8 cellular contexts compared by ENCODE assay signal in genomic region chr19:3142292-3142670, GRCh38. TPM values are rescaled to one million over a fixed set of nuclear protein-coding genes. Genes with fewer than 3 reads are reported as not detected.
DNase-seq lines count a peak whose midpoint lies in the region; ATAC-seq and TF ChIP-seq lines count a peak whose summit lies in the region.

No MANE protein-coding gene starts in this region.

- peak overlapping the region; percentile 79 for H2BK20ac ChIP-seq in IMR-90 (ENCODE audit: low read depth, low read length)

- H3K4me1 ChIP-seq in IMR-90 (ENCODE audit: control insufficient read depth, insufficient read depth, low read length): peaks cover 7% of the 10 kb centered on the region

- CTCF ChIA-PET in IMR-90 (lab: Yijun Ruan, JAX): interaction anchor here (0.9 kb wide), 1 partner anchor 13 kb away, joined by 6 read pairs; no protein-coding TSS in a partner anchor
- CTCF ChIA-PET in activated CD4-positive, alpha-beta T cell treated with anti-CD3 and anti-CD28 coated beads, Interleukin-2, amount 10 ng/mL, durations not matched to agents 7 days and 5 days (lab: Charles Lee): interaction anchor here (0.9 to 2.3 kb wide), 6 partner anchors 9 to 192 kb away, joined by 3 to 8 read pairs (median 3); no protein-coding TSS in a partner anchor
- CTCF ChIA-PET in GM10248 (lab: Yijun Ruan, JAX): interaction anchor here (0.7 to 4.2 kb wide), 7 partner anchors 9 to 192 kb away, joined by 3 to 11 read pairs (median 3); no protein-coding TSS in a partner anchor

- peaks cover 46% of the 10 kb centered on the region for H3K4me1 Mint-ChIP-seq in activated CD4-positive, alpha-beta T cell treated with anti-CD3 and anti-CD28 coated beads, Interleukin-2, amount 10 ng/mL, durations not matched to agents 7 days and 5 days

- 0 out of 2 replicates have a peak overlapping the region, but pooled peaks have one; percentile 21 for H3K9ac ChIP-seq in IMR-90 (ENCODE audit: low read depth, low read length)

- peak overlapping the region; percentile 85; the same call in 2 of the 3 replicates for H2BK15ac ChIP-seq in IMR-90 (ENCODE audit: low read depth, low read length)

- dilution Hi-C loops in IMR-90 (cut with HindIII; ENCODE audit: low sequenced_read_pairs, unreplicated experiment): no loop called here

- 0 out of 2 replicates have a peak overlapping the region, but pooled peaks have one; percentile 35 for H3K14ac ChIP-seq in IMR-90 (replicated peaks; ENCODE audit: low read depth, low read length)

- peak overlapping the region; percentile 75 for H2BK5ac ChIP-seq in IMR-90 (ENCODE audit: low read depth, low read length, poor library complexity, severe bottlenecking)

- peak overlapping the region; percentile 95 for H4K91ac ChIP-seq in IMR-90 (ENCODE audit: insufficient read depth, low read depth, low read length)

- H3K4ac ChIP-seq in IMR-90 (ENCODE audit: low read depth, low read length): peak overlapping the region; percentile 83

- H2AK9ac ChIP-seq in IMR-90 (replicated peaks; ENCODE audit: low read depth, low read length, poor library complexity): peak overlapping the region; percentile 69

- POLR2A ChIA-PET in IMR-90 (lab: Charles Lee; ENCODE audit: unreplicated experiment): no interaction called here
- POLR2A ChIA-PET in activated CD4-positive, alpha-beta T cell treated with anti-CD3 and anti-CD28 coated beads, Interleukin-2, amount 10 ng/mL, durations not matched to agents 7 days and 5 days (lab: Charles Lee): no interaction called here
- POLR2A ChIA-PET in GM10248 (lab: Yijun Ruan, JAX): no interaction called here

- WGBS in IMR-90 (ENCODE audit: extremely low coverage in 2 of 2, insufficient read length in 1 of 2), 2 experiments: 90% methylated on average over 2 of the region's 6 CpGs; no CpG with 5 or more reads in 1 of the 2 experiments

- TF ChIP-seq POLR2A in IMR-90 (IDR thresholded peaks at IDR 0.05; ENCODE audit: low read depth, low read length): no peak

- H3K27ac Mint-ChIP-seq in activated CD4-positive, alpha-beta T cell treated with anti-CD3 and anti-CD28 coated beads, Interleukin-2, amount 10 ng/mL, durations not matched to agents 7 days and 5 days: peak overlapping the region; percentile 78

- BruUV-seq in IMR-90 (replicated peaks; lab: Mats Ljungman, UMichigan): no TSS peak

- peak overlapping the region; percentile 88 for H3K27ac ChIP-seq in IMR-90 (ENCODE audit: insufficient read depth, low read length)

- H3K4me2 ChIP-seq in IMR-90 (ENCODE audit: low read depth, low read length): no peak overlapping the region

- no peaks in the 10 kb centered on the region for H3K27me3 ChIP-seq in IMR-90 (ENCODE audit: control insufficient read depth, insufficient read depth, low read length)

- in situ Hi-C loops in IMR-90 (cut with MboI; ENCODE audit: low sequenced_read_pairs): no loop called here

- no peaks in the 10 kb centered on the region; the same call in 1 of the 2 replicates for H4K20me1 ChIP-seq in IMR-90 (ENCODE audit: insufficient read depth, low read length)

- H3K27me3 Mint-ChIP-seq in activated CD4-positive, alpha-beta T cell treated with anti-CD3 and anti-CD28 coated beads, Interleukin-2, amount 10 ng/mL, durations not matched to agents 7 days and 5 days: no peaks in the 10 kb centered on the region

- H3K18ac ChIP-seq in IMR-90 (ENCODE audit: low read depth, low read length): peak overlapping the region; percentile 44

- DNase-seq in IMR-90 (peak; percentile 87), glomerular endothelial cell (ENCODE audit: extremely low read depth, low read depth, low spot score) (peak; percentile 71), GM10248 (ENCODE audit: extremely low spot score) (no peak), DMS53 (lab: John Stamatoyannopoulos, UW) (no peak), ureter (ENCODE audit: low spot score) (no peak)
- DNase-seq in activated CD4-positive, alpha-beta T cell treated with anti-CD3 and anti-CD28 coated beads, Interleukin-2, amount 10 ng/mL, durations not matched to agents 7 days and 5 days: no peak
- DNase-seq in stimulated activated CD8-positive, alpha-beta memory T cell treated with anti-CD3 and anti-CD28 coated beads, Interleukin-7, amount 100 ng/mL, for 4 hours (ENCODE audit: low read depth in 2 of 2): peak; percentile 39 to 61

- intact Hi-C loops in IMR-90 (cut with micrococcal nuclease): no loop called here

- H3K36me3 Mint-ChIP-seq in activated CD4-positive, alpha-beta T cell treated with anti-CD3 and anti-CD28 coated beads, Interleukin-2, amount 10 ng/mL, durations not matched to agents 7 days and 5 days (ENCODE audit: low read depth): peaks cover 18% of the 10 kb centered on the region

- H3K9me3 Mint-ChIP-seq in activated CD4-positive, alpha-beta T cell treated with anti-CD3 and anti-CD28 coated beads, Interleukin-2, amount 10 ng/mL, durations not matched to agents 7 days and 5 days: no peaks in the 10 kb centered on the region

- H4K5ac ChIP-seq in IMR-90 (ENCODE audit: low read depth, low read length): peak overlapping the region; percentile 92

- TF ChIP-seq CTCF in IMR-90 (conservative IDR thresholded peaks at IDR 0.05; ENCODE audit: low read depth, low read length) (no peak), GM10248 (IDR thresholded peaks at IDR 0.05; ENCODE audit: control extremely low read depth, extremely low read depth, low read depth, missing control alignments) (no peak)

- H3K4me3 Mint-ChIP-seq in activated CD4-positive, alpha-beta T cell treated with anti-CD3 and anti-CD28 coated beads, Interleukin-2, amount 10 ng/mL, durations not matched to agents 7 days and 5 days: no peak overlapping the region

- H3K4me3 ChIP-seq in IMR-90 (ENCODE audit: insufficient read depth, low read depth, low read length): no peak overlapping the region

- TF ChIP-seq RAD21 in IMR-90 (IDR thresholded peaks at IDR 0.05; ENCODE audit: low read length): no peak

- peak overlapping the region; percentile 94 for H2AFZ ChIP-seq in IMR-90 (replicated peaks; ENCODE audit: low read length, poor library complexity)

- H3K56ac ChIP-seq in IMR-90 (ENCODE audit: extremely low read depth, insufficient read depth, low read length): no peak overlapping the region

- H2AK5ac ChIP-seq in IMR-90 (ENCODE audit: low read depth, low read length): no peak overlapping the region

- peak overlapping the region; percentile 83; the same call in 1 of the 2 replicates for H3K23ac ChIP-seq in IMR-90 (ENCODE audit: low read depth, low read length)

- H3K9me1 ChIP-seq in IMR-90 (ENCODE audit: insufficient read depth, low read length): peaks cover 6% of the 10 kb centered on the region; the same call in 1 of the 2 replicates

- no peaks in the 10 kb centered on the region for H3K36me3 ChIP-seq in IMR-90 (ENCODE audit: control insufficient read depth, insufficient read depth, low read length)

- peak overlapping the region; percentile 95 for H2BK120ac ChIP-seq in IMR-90 (ENCODE audit: low read depth, low read length)

- H3K79me1 ChIP-seq in IMR-90 (ENCODE audit: low read depth in 1 of 2, low read length in 2 of 2): no peaks in the 10 kb centered on the region; a peak in 1 of 4 replicates

- peak overlapping the region; percentile 97 to 100 for H4K8ac ChIP-seq in IMR-90 (ENCODE audit: low read depth in 2 of 2, low read length in 2 of 2)

- H3K9me3 ChIP-seq in IMR-90 (ENCODE audit: control insufficient read depth, insufficient read depth, low read length): peaks cover 3% of the 10 kb centered on the region; the same call in 1 of the 2 replicates

- peak; percentile 82 for ATAC-seq in IMR-90 (ENCODE audit: low read depth)
- ATAC-seq in GM21528 (IDR thresholded peaks at IDR 0.05; ENCODE audit: low FRiP score, unreplicated experiment): no peak

TF ChIP-seq in IMR-90, 13 proteins besides CTCF, POLR2A, EP300 and RAD21 (continues in another document):
- TF ChIP-seq SMC3 (IDR thresholded peaks at IDR 0.05; ENCODE audit: low read depth, low read length): no peak
- no peak for TF ChIP-seq MXI1 (IDR thresholded peaks at IDR 0.05; ENCODE audit: borderline replicate concordance, low read depth, low read length)
- peak; percentile 77 for TF ChIP-seq MAFK (IDR thresholded peaks at IDR 0.05; ENCODE audit: low read depth, low read length)
- no peak for TF ChIP-seq RCOR1 (IDR thresholded peaks at IDR 0.05; ENCODE audit: insufficient replicate concordance, low read length)
- no peak for TF ChIP-seq BHLHE40 (IDR thresholded peaks at IDR 0.05; ENCODE audit: low read depth, low read length)
- TF ChIP-seq NFE2L2 (IDR thresholded peaks at IDR 0.05; ENCODE audit: low read depth, low read length): no peak; the same call in 1 of the 2 replicates

RNA-seq across cellular contexts. Expression of gene GNA15, which starts 6.4 kb away (rescaled TPM):
- total RNA-seq in IMR-90 (2012; rRNA removed): 0.18 and 0.28 TPM in 2 replicates
- polyA plus RNA-seq in IMR-90 (2012; rRNA removed): 0.04 TPM in 1 of 2 replicates, not detected in the other
- polyA plus RNA-seq in IMR-90 (2012; cell fraction: cytosol; rRNA removed): 0.04 TPM in 1 of 2 replicates, not detected in the other
- 0.33 and 0.40 TPM in 2 replicates for polyA plus RNA-seq in IMR-90 (2012; cell fraction: nucleus; rRNA removed; ENCODE audit: low replicate concordance)
- total RNA-seq in activated CD4-positive, alpha-beta T cell treated with anti-CD3 and anti-CD28 coated beads, Interleukin-2, amount 10 ng/mL, durations not matched to agents 7 days and 5 days: 10 to 100 TPM; 22.8 to 23.6 TPM
- total RNA-seq in glomerular endothelial cell: 0.06 and 0.53 TPM in 2 replicates
- 28.5 TPM for total RNA-seq in ureter

RNA-seq across cellular contexts. Expression of gene S1PR4, which starts 36.3 kb away (rescaled TPM):
- not detected in 2 replicates for total RNA-seq in IMR-90 (2012; rRNA removed)
- not detected in 2 replicates for polyA plus RNA-seq in IMR-90 (2012; rRNA removed)
- polyA plus RNA-seq in IMR-90 (2012; cell fraction: cytosol; rRNA removed): not detected in 2 replicates
- 0.05 TPM in 1 of 2 replicates, not detected in the other for polyA plus RNA-seq in IMR-90 (2012; cell fraction: nucleus; rRNA removed; ENCODE audit: low replicate concordance)
- 100 to 1,000 TPM; 162 to 209 TPM for total RNA-seq in activated CD4-positive, alpha-beta T cell treated with anti-CD3 and anti-CD28 coated beads, Interleukin-2, amount 10 ng/mL, durations not matched to agents 7 days and 5 days
- total RNA-seq in glomerular endothelial cell: 2.1 TPM in 1 of 2 replicates, not detected in the other
- 0.89 TPM for total RNA-seq in ureter

RNA-seq across cellular contexts. Expression of gene NCLN, which starts 43.4 kb away (rescaled TPM):
- total RNA-seq in IMR-90 (2012; rRNA removed): 32.8 and 35.6 TPM in 2 replicates
- polyA plus RNA-seq in IMR-90 (2012; rRNA removed): 90.8 and 95.4 TPM in 2 replicates
- 81.8 and 106 TPM in 2 replicates for polyA plus RNA-seq in IMR-90 (2012; cell fraction: cytosol; rRNA removed)
- 68.5 and 190 TPM in 2 replicates for polyA plus RNA-seq in IMR-90 (2012; cell fraction: nucleus; rRNA removed; ENCODE audit: low replicate concordance)
- total RNA-seq in activated CD4-positive, alpha-beta T cell treated with anti-CD3 and anti-CD28 coated beads, Interleukin-2, amount 10 ng/mL, durations not matched to agents 7 days and 5 days: 10 to 100 TPM; 52.1 to 56.0 TPM
- 78.8 and 90.0 TPM in 2 replicates for total RNA-seq in glomerular endothelial cell
- 69.2 TPM for total RNA-seq in ureter

RNA-seq across cellular contexts. Expression of gene GNA11, which starts 48.1 kb away (rescaled TPM):
- total RNA-seq in IMR-90 (2012; rRNA removed): 25.5 and 34.4 TPM in 2 replicates
- polyA plus RNA-seq in IMR-90 (2012; rRNA removed): 33.3 and 44.5 TPM in 2 replicates
- 29.2 and 50.1 TPM in 2 replicates for polyA plus RNA-seq in IMR-90 (2012; cell fraction: cytosol; rRNA removed)
- 24.5 and 49.2 TPM in 2 replicates for polyA plus RNA-seq in IMR-90 (2012; cell fraction: nucleus; rRNA removed; ENCODE audit: low replicate concordance)
- under 1 TPM; 0.79 to 0.87 TPM for total RNA-seq in activated CD4-positive, alpha-beta T cell treated with anti-CD3 and anti-CD28 coated beads, Interleukin-2, amount 10 ng/mL, durations not matched to agents 7 days and 5 days
- 77.3 and 105 TPM in 2 replicates for total RNA-seq in glomerular endothelial cell
- 68.5 TPM for total RNA-seq in ureter

Comparison
In these comparisons a context has a peak if more than half of its experiments do, and no peak if none do; other contexts are left out.
1. DNase-seq: peak in IMR-90 (single experiment), glomerular endothelial cell (single experiment) and stimulated activated CD8-positive, alpha-beta memory T cell treated with anti-CD3 and anti-CD28 coated beads, Interleukin-7, amount 100 ng/mL, for 4 hours (2 of 2); none in activated CD4-positive, alpha-beta T cell treated with anti-CD3 and anti-CD28 coated beads, Interleukin-2, amount 10 ng/mL, durations not matched to agents 7 days and 5 days (single experiment), GM10248 (single experiment), DMS53 (single experiment) and ureter (single experiment).
2. RNA of gene GNA15, which starts 6.4 kb away (total RNA-seq): 28.5 TPM in ureter (single experiment) and 22.8 to 23.6 TPM in activated CD4-positive, alpha-beta T cell treated with anti-CD3 and anti-CD28 coated beads, Interleukin-2, amount 10 ng/mL, durations not matched to agents 7 days and 5 days; 0.18 to 0.28 TPM in IMR-90 and 0.06 to 0.53 TPM in glomerular endothelial cell; every median in the first group is over 10 times any median in the second.
3. RNA of gene S1PR4, which starts 36.3 kb away (total RNA-seq): 162 to 209 TPM in activated CD4-positive, alpha-beta T cell treated with anti-CD3 and anti-CD28 coated beads, Interleukin-2, amount 10 ng/mL, durations not matched to agents 7 days and 5 days; 2.1 TPM in glomerular endothelial cell, 0.89 TPM in ureter (single experiment) and not detected in IMR-90; every median in the first group is over 10 times any median in the second.